15 cellular contexts compared by ENCODE assay signal in the genomic region with DNA sequence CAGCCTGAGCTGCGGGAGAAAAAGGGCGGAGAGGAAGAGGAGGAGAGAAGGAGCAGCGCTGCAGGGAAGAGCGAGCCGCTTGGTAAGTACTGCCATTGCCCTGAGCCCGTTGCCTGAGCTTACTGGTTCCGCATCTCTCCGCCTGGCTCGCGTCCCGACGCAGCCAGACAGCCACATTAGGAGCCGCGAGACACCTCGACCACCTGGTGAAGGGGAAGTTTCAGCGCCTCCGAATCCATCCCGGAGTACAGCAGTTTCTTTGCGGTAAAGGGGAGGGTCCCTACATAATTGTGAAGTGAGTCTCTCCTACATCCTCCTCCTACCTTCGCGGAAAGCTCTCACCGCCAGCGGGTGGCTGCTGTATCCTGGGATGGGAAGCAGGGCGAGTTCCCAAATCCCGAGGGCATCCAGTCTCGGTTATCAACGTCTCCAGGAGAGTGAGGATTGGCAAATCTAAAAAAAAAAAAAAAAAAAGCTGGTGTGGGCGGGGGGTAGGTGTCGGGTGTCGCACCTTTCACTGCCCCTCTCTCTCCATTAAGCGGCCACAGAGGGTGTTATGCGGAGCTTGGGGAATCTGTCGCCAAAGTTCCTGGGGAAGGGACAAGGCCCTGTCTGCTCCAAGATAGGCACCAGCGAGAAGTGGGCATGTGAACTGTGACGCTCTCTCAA. TPM values are rescaled to one million over a fixed set of nuclear protein-coding genes. Genes with fewer than 3 reads are reported as not detected.
DNase-seq lines count a peak whose midpoint lies in the region; ATAC-seq and TF ChIP-seq lines count a peak whose summit lies in the region.
"Had no signal": no experiment of that assay in that cellular context is flagged by ENCODE, and none has a peak within 500 bp of the region (broad histone marks: within the 10 kb centered on the region; RNA-seq: fewer than 3 reads in every experiment).

No MANE protein-coding gene starts in this region.

- no peak for TF ChIP-seq EP300 in tibial nerve (IDR thresholded peaks at IDR 0.05)

- H3K27me3 Mint-ChIP-seq in neural crest cell (ENCODE audit: low read depth), result peaks cover 39% of the 10 kb centered on the region
- H3K27me3 Mint-ChIP-seq in activated CD8-positive, alpha-beta T cell treated with anti-CD3 and anti-CD28 coated beads for 36 hours, result no peaks in the 10 kb centered on the region

- no peak for TF ChIP-seq POLR2A in tibial nerve (IDR thresholded peaks at IDR 0.05)

- CTCF ChIA-PET in activated CD8-positive, alpha-beta T cell treated with anti-CD3 and anti-CD28 coated beads for 36 hours (lab: Charles Lee), result no interaction called here

- H3K36me3 Mint-ChIP-seq in neural crest cell (ENCODE audit: low read depth), result no peaks in the 10 kb centered on the region
- no peaks in the 10 kb centered on the region for H3K36me3 Mint-ChIP-seq in activated CD8-positive, alpha-beta T cell treated with anti-CD3 and anti-CD28 coated beads for 36 hours (ENCODE audit: low read depth)
- H3K36me3 Mint-ChIP-seq: activated naive CD4-positive, alpha-beta T cell treated with anti-CD3 and anti-CD28 coated beads, Interleukin-2, amount 50 U/mL, for 24 hours; T-cell had no signal

- peak overlapping the region; percentile 80 for H3K9ac ChIP-seq in NT2/D1 (ENCODE audit: insufficient read length, low read depth)

- TF ChIP-seq CTCF in BE2C (IDR thresholded peaks at IDR 0.05; ENCODE audit: low read depth, low read length) (no peak), neural crest cell (conservative IDR thresholded peaks at IDR 0.05) (no peak), tibial nerve (IDR thresholded peaks at IDR 0.05) (no peak)
- no peak for TF ChIP-seq CTCF in activated CD8-positive, alpha-beta T cell treated with anti-CD3 and anti-CD28 coated beads for 36 hours (IDR thresholded peaks at IDR 0.05)

- WGBS in right cardiac atrium, result 2% methylated on average over 34 of the region's 35 CpGs
- 2 to 36% methylated on average over 23 to 35 of the region's 35 CpGs for WGBS in tibial nerve, 2 donors

- no peaks in the 10 kb centered on the region for H3K4me1 Mint-ChIP-seq in neural crest cell
- H3K4me1 Mint-ChIP-seq in activated CD8-positive, alpha-beta T cell treated with anti-CD3 and anti-CD28 coated beads for 36 hours (ENCODE audit: low read depth), result no peaks in the 10 kb centered on the region
- H3K4me1 Mint-ChIP-seq: activated naive CD4-positive, alpha-beta T cell treated with anti-CD3 and anti-CD28 coated beads, Interleukin-2, amount 50 U/mL, for 24 hours; T-cell had no signal

- intact Hi-C loops in right cardiac atrium (cut with DNase I), result no loop called here
- intact Hi-C loops in activated CD8-positive, alpha-beta T cell treated with anti-CD3 and anti-CD28 coated beads for 36 hours (cut with micrococcal nuclease), result no loop called here

- peak overlapping the region; percentile 78 for H3K4me3 Mint-ChIP-seq in neural crest cell
- no peak overlapping the region for H3K4me3 Mint-ChIP-seq in activated CD8-positive, alpha-beta T cell treated with anti-CD3 and anti-CD28 coated beads for 36 hours
- H3K4me3 Mint-ChIP-seq: activated naive CD4-positive, alpha-beta T cell treated with anti-CD3 and anti-CD28 coated beads, Interleukin-2, amount 50 U/mL, for 24 hours; T-cell had no signal

- H3K27me3 ChIP-seq in BE2C (no peaks in the 10 kb centered on the region), NT2/D1 (ENCODE audit: insufficient read depth, insufficient read length) (peaks cover 15% of the 10 kb centered on the region), right cardiac atrium (ENCODE audit: control insufficient read depth, insufficient read depth) (no peaks in the 10 kb centered on the region), tibial nerve (no peaks in the 10 kb centered on the region)

- no peak overlapping the region for H3K27ac Mint-ChIP-seq in neural crest cell (ENCODE audit: unreplicated experiment)
- H3K27ac Mint-ChIP-seq in activated CD8-positive, alpha-beta T cell treated with anti-CD3 and anti-CD28 coated beads for 36 hours, result no peak overlapping the region
- H3K27ac Mint-ChIP-seq: activated naive CD4-positive, alpha-beta T cell treated with anti-CD3 and anti-CD28 coated beads, Interleukin-2, amount 50 U/mL, for 24 hours; T-cell had no signal

- DNase-seq in BE2C, result peak; percentile 21
- peak; percentile 32 for DNase-seq in NT2/D1 (ENCODE audit: low read depth, low spot score)
- DNase-seq in right cardiac atrium, result peak in 1 of 3 donors; percentile 61
- no peak for DNase-seq in neural crest cell (ENCODE audit: low read depth, low spot score)
- DNase-seq in tibial nerve (ENCODE audit: low spot score in 2 of 2), result no peak
- no peak for DNase-seq in activated CD8-positive, alpha-beta T cell treated with anti-CD3 and anti-CD28 coated beads for 36 hours
- DNase-seq in activated gamma-delta T cell treated with Interleukin-2 at 50 U/mL for 16 hours, result no peak
- no peak for DNase-seq in NCI-H2196 (lab: John Stamatoyannopoulos, UW; ENCODE audit: unreplicated experiment)
- DNase-seq: foreskin melanocyte, kidney glomerular epithelial cell, NCI-H1417 treated with DMSO at 0.1 percent for 48 hours, NCI-H345, PC-9, T-cell had no signal

- H3K4me3 ChIP-seq in BE2C (ENCODE audit: low read depth, low read length), result peak overlapping the region; percentile 67
- peak overlapping the region; percentile 68 for H3K4me3 ChIP-seq in NT2/D1 (ENCODE audit: insufficient read length, low read depth)
- H3K4me3 ChIP-seq in right cardiac atrium (ENCODE audit: low read length), result peak overlapping the region; percentile 45
- H3K4me3 ChIP-seq in tibial nerve, result peak overlapping the region in 2 of 4 donors; percentile 22 to 31
- H3K4me3 ChIP-seq: PC-9 had no signal

- no peaks in the 10 kb centered on the region for H3K4me1 ChIP-seq in BE2C
- no peaks in the 10 kb centered on the region for H3K4me1 ChIP-seq in NT2/D1 (ENCODE audit: insufficient read depth, insufficient read length)
- H3K4me1 ChIP-seq in right cardiac atrium (ENCODE audit: control insufficient read depth, insufficient read depth, low read length), result no peaks in the 10 kb centered on the region
- no peaks in the 10 kb centered on the region for H3K4me1 ChIP-seq in tibial nerve

- H3K27ac ChIP-seq in right cardiac atrium (ENCODE audit: low read length), result no peak overlapping the region
- H3K27ac ChIP-seq in tibial nerve, result no peak overlapping the region
- H3K27ac ChIP-seq: PC-9 had no signal

- H3K36me3 ChIP-seq in BE2C (no peaks in the 10 kb centered on the region), NT2/D1 (ENCODE audit: insufficient read depth, insufficient read length, low read length) (peaks cover 2% of the 10 kb centered on the region), tibial nerve (no peaks in the 10 kb centered on the region)

- POLR2A ChIA-PET in activated CD8-positive, alpha-beta T cell treated with anti-CD3 and anti-CD28 coated beads for 36 hours (lab: Charles Lee), result no interaction called here

- ATAC-seq in right cardiac atrium, result no peak
- no peak for ATAC-seq in activated CD8-positive, alpha-beta T cell treated with anti-CD3 and anti-CD28 coated beads for 36 hours
- ATAC-seq: T-cell had no signal

- peaks cover 3% of the 10 kb centered on the region for H3K9me3 Mint-ChIP-seq in neural crest cell
- no peaks in the 10 kb centered on the region for H3K9me3 Mint-ChIP-seq in activated CD8-positive, alpha-beta T cell treated with anti-CD3 and anti-CD28 coated beads for 36 hours
- H3K9me3 Mint-ChIP-seq: activated naive CD4-positive, alpha-beta T cell treated with anti-CD3 and anti-CD28 coated beads, Interleukin-2, amount 50 U/mL, for 24 hours; T-cell had no signal

- H3K9me3 ChIP-seq in BE2C (no peaks in the 10 kb centered on the region), NT2/D1 (ENCODE audit: insufficient read depth, low read length) (no peaks in the 10 kb centered on the region), right cardiac atrium (ENCODE audit: control insufficient read depth, low read length) (no peaks in the 10 kb centered on the region), tibial nerve (no peaks in the 10 kb centered on the region)

RNA-seq across cellular contexts. Expression of gene TBX22, which starts 7.9 kb away (rescaled TPM):
- 0.74 TPM for polyA plus RNA-seq in BE2C (2012; ENCODE audit: insufficient read depth, insufficient read length, low read depth)
- under 1 TPM in 3 of 4 donors, not detected in 1; 0.20 to 0.37 (median 0.21) TPM for total RNA-seq in right cardiac atrium
- 0.07 TPM for polyA plus RNA-seq in right cardiac atrium
- total RNA-seq in neural crest cell, result 0.26 TPM in 1 of 2 replicates, not detected in the other
- total RNA-seq in tibial nerve, result not detected
- not detected for total RNA-seq in activated CD8-positive, alpha-beta T cell treated with anti-CD3 and anti-CD28 coated beads for 36 hours
- total RNA-seq: PC-9, T-cell had no signal

Comparison
In these comparisons a context has a peak if more than half of its experiments do, and no peak if none do; other contexts are left out.
1. DNase-seq: peak in BE2C (single experiment) and NT2/D1 (single experiment); none in neural crest cell (single experiment), tibial nerve (0 of 2), activated CD8-positive, alpha-beta T cell treated with anti-CD3 and anti-CD28 coated beads for 36 hours (single experiment), activated gamma-delta T cell treated with Interleukin-2 at 50 U/mL for 16 hours (single experiment) and NCI-H2196 (single experiment).